In the genomic region with DNA sequence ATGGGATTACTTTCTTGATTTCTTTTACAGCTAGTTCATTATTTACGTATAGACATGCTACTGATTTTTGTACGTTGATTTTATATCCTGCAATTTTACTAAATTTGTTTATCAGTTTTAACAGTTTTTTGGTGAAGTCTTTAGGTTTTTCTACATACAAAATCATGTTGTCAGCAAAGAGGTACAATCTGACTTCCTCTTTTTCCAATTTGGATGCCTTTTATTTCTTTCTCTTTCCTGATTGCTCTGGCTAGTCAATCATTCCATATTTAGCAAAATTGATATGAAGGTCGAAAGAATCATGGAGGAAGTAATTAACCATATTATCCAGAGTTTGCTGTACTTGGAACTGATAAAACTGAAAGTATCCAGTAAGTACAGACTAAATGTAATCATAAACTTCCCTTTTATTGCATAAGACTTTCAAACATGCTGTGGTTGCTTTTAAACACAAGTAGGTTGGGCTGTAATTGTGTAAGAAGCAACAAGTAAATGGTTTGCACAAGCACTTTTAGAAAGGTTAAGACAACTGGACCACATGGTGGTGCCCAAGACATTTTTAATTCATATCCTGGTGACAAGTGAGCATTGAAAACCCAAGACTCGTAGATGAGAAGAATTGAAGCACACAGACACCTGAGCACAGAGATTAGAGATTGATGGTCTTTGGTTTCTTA, we compare ENCODE assay signal across 14 cellular contexts. TPM values are rescaled to one million over a fixed set of nuclear protein-coding genes. Genes with fewer than 3 reads are reported as not detected.
DNase-seq lines count a peak whose midpoint lies in the region; ATAC-seq, FAIRE-seq and TF ChIP-seq lines count a peak whose summit lies in the region.
"Had no signal": no experiment of that assay in that cellular context is flagged by ENCODE, and none has a peak within 500 bp of the region (broad histone marks: within the 10 kb centered on the region; RNA-seq: fewer than 3 reads in every experiment).

No MANE protein-coding gene starts in this region.

- FAIRE-seq in H54 (lab: Jason Lieb, UNC), result peak; percentile 57

- no peaks in the 10 kb centered on the region for H3K9me3 ChIP-seq in BE2C
- H3K9me3 ChIP-seq: body of pancreas had no signal

- H3K4me1 Mint-ChIP-seq in activated T-cell treated with anti-CD3 and anti-CD28 coated beads, Interleukin-2, amount 50 U/mL, for 72 hours (ENCODE audit: low read depth), result peaks cover 17% of the 10 kb centered on the region

- H3K27me3 ChIP-seq in BE2C, result no peaks in the 10 kb centered on the region
- H3K27me3 ChIP-seq: body of pancreas had no signal

- H3K4me3 ChIP-seq in fibroblast of villous mesenchyme (ENCODE audit: low read depth, low read length) (peak overlapping the region; percentile 4), BE2C (ENCODE audit: low read depth, low read length) (no peak overlapping the region)
- H3K4me3 ChIP-seq: body of pancreas had no signal

- no peak overlapping the region for H3K4me3 Mint-ChIP-seq in activated T-cell treated with anti-CD3 and anti-CD28 coated beads, Interleukin-2, amount 50 U/mL, for 72 hours
- H3K4me3 Mint-ChIP-seq: activated CD4-positive, alpha-beta T cell treated with anti-CD3 and anti-CD28 coated beads, Interleukin-2, amount 10 ng/mL, durations not matched to agents 7 days and 5 days; activated T-helper 17 cell treated with anti-CD3 and anti-CD28 coated beads, Interleukin-2, amount 50 U/mL, for 72 hours; mesothelial cell of epicardium had no signal

- peaks cover 9% of the 10 kb centered on the region for H3K4me1 ChIP-seq in BE2C
- H3K4me1 ChIP-seq: body of pancreas had no signal

- TF ChIP-seq POLR2A in H54 (IDR thresholded peaks at IDR 0.05; ENCODE audit: low read depth, low read length), result no peak

- no peaks in the 10 kb centered on the region for H3K9me3 Mint-ChIP-seq in activated T-cell treated with anti-CD3 and anti-CD28 coated beads, Interleukin-2, amount 50 U/mL, for 72 hours
- H3K9me3 Mint-ChIP-seq: activated CD4-positive, alpha-beta T cell treated with anti-CD3 and anti-CD28 coated beads, Interleukin-2, amount 10 ng/mL, durations not matched to agents 7 days and 5 days; activated T-helper 17 cell treated with anti-CD3 and anti-CD28 coated beads, Interleukin-2, amount 50 U/mL, for 72 hours had no signal

- no peak for DNase-seq in H54 (ENCODE audit: insufficient read length, low spot score)
- DNase-seq in SIG-M5 (lab: John Stamatoyannopoulos, UW), result peak; percentile 50
- peak; percentile 84 for DNase-seq in fibroblast of villous mesenchyme (ENCODE audit: low read depth)
- DNase-seq in renal cortical epithelial cell (ENCODE audit: low read depth), result peak; percentile 29
- no peak for DNase-seq in BE2C
- DNase-seq in activated T-cell treated with anti-CD3 and anti-CD28 coated beads, Interleukin-2, amount 50 U/mL, for 72 hours, result no peak
- DNase-seq: activated CD4-positive, alpha-beta T cell treated with anti-CD3 and anti-CD28 coated beads, Interleukin-2, amount 10 ng/mL, durations not matched to agents 7 days and 5 days; body of pancreas; NCI-H82; SW 1271 had no signal

- no peaks in the 10 kb centered on the region for H3K27me3 Mint-ChIP-seq in activated T-cell treated with anti-CD3 and anti-CD28 coated beads, Interleukin-2, amount 50 U/mL, for 72 hours (ENCODE audit: low read depth)
- H3K27me3 Mint-ChIP-seq: activated CD4-positive, alpha-beta T cell treated with anti-CD3 and anti-CD28 coated beads, Interleukin-2, amount 10 ng/mL, durations not matched to agents 7 days and 5 days; activated T-helper 17 cell treated with anti-CD3 and anti-CD28 coated beads, Interleukin-2, amount 50 U/mL, for 72 hours had no signal

- peaks cover 33% of the 10 kb centered on the region for H3K36me3 ChIP-seq in BE2C

- ATAC-seq in HG02623 (IDR thresholded peaks at IDR 0.05; ENCODE audit: unreplicated experiment), result no peak
- ATAC-seq in activated T-cell treated with anti-CD3 and anti-CD28 coated beads, Interleukin-2, amount 50 U/mL, for 72 hours (replicated peaks in 1 of 2), result no peak
- ATAC-seq in HG03135 (IDR thresholded peaks at IDR 0.05; ENCODE audit: unreplicated experiment), result no peak
- ATAC-seq: activated T-helper 17 cell treated with anti-CD3 and anti-CD28 coated beads, Interleukin-2, amount 50 U/mL, for 72 hours; body of pancreas had no signal

- TF ChIP-seq CTCF in fibroblast of villous mesenchyme (IDR thresholded peaks at IDR 0.05; ENCODE audit: insufficient read depth, low read depth, low read length) (no peak), BE2C (IDR thresholded peaks at IDR 0.05; ENCODE audit: low read depth, low read length) (no peak)

- H3K27ac Mint-ChIP-seq in activated T-cell treated with anti-CD3 and anti-CD28 coated beads, Interleukin-2, amount 50 U/mL, for 72 hours, result no peak overlapping the region
- H3K27ac Mint-ChIP-seq: activated CD4-positive, alpha-beta T cell treated with anti-CD3 and anti-CD28 coated beads, Interleukin-2, amount 10 ng/mL, durations not matched to agents 7 days and 5 days; activated T-helper 17 cell treated with anti-CD3 and anti-CD28 coated beads, Interleukin-2, amount 50 U/mL, for 72 hours; mesothelial cell of epicardium had no signal

- H3K36me3 Mint-ChIP-seq in activated T-cell treated with anti-CD3 and anti-CD28 coated beads, Interleukin-2, amount 50 U/mL, for 72 hours (ENCODE audit: insufficient read depth in 2 of 2), result peaks cover 9 to 20% of the 10 kb centered on the region in 2 donors

RNA-seq across cellular contexts. Expression of gene GDE1, which starts 8.4 kb away (rescaled TPM):
- total RNA-seq in fibroblast of villous mesenchyme, result 71.8 and 107 TPM in 2 replicates
- 84.7 and 124 TPM in 2 replicates for total RNA-seq in renal cortical epithelial cell
- polyA plus RNA-seq in BE2C (2012; ENCODE audit: insufficient read depth, insufficient read length, low read depth), result 89.5 TPM
- 10 to 100 TPM; 26.3 TPM for total RNA-seq in activated T-cell treated with anti-CD3 and anti-CD28 coated beads, Interleukin-2, amount 50 U/mL, for 72 hours

RNA-seq across cellular contexts. Expression of gene CCP110, which starts 10.2 kb away (rescaled TPM):
- total RNA-seq in fibroblast of villous mesenchyme (8.7 and 15.1 TPM in 2 replicates), renal cortical epithelial cell (7.5 and 19.4 TPM in 2 replicates)
- 47.2 TPM for polyA plus RNA-seq in BE2C (2012; ENCODE audit: insufficient read depth, insufficient read length, low read depth)
- total RNA-seq in activated T-cell treated with anti-CD3 and anti-CD28 coated beads, Interleukin-2, amount 50 U/mL, for 72 hours, result 10 to 100 TPM; 22.9 to 30.2 TPM

RNA-seq across cellular contexts. Expression of gene VPS35L, which starts 42.0 kb away (rescaled TPM):
- total RNA-seq in fibroblast of villous mesenchyme, result 65.1 and 67.4 TPM in 2 replicates
- 26.0 and 49.0 TPM in 2 replicates for total RNA-seq in renal cortical epithelial cell
- 29.8 TPM for polyA plus RNA-seq in BE2C (2012; ENCODE audit: insufficient read depth, insufficient read length, low read depth)
- 10 to 100 TPM; 46.5 to 57.8 TPM for total RNA-seq in activated T-cell treated with anti-CD3 and anti-CD28 coated beads, Interleukin-2, amount 50 U/mL, for 72 hours

Comparison
In these comparisons a context has a peak if more than half of its experiments do, and no peak if none do; other contexts are left out.
1. DNase-seq: peak in SIG-M5 (single experiment), fibroblast of villous mesenchyme (single experiment) and renal cortical epithelial cell (single experiment); none in H54 (single experiment), BE2C (single experiment) and activated T-cell treated with anti-CD3 and anti-CD28 coated beads, Interleukin-2, amount 50 U/mL, for 72 hours (0 of 2).